Comparison of ENCODE assay signal across 19 cellular contexts in genomic region chr11:8036002-8036802, GRCh38. TPM values are rescaled to one million over a fixed set of nuclear protein-coding genes. Genes with fewer than 3 reads are reported as not detected.
"Had no signal": no experiment of that assay in that cellular context is flagged by ENCODE, and none has a peak within 500 bp of the region (broad histone marks: within the 10 kb centered on the region; RNA-seq: fewer than 3 reads in every experiment).

No MANE protein-coding gene starts in this region.

- H3K27me3 ChIP-seq: breast epithelium, SJSA1 had no signal

- H3K27ac Mint-ChIP-seq: activated B cell treated with CpG ODN at 0.5 μM for 24 hours; activated naive CD8-positive, alpha-beta T cell treated with anti-CD3 and anti-CD28 coated beads, Interleukin-2, amount 10 ng/mL, durations not matched to agents 7 days and 5 days; natural killer cell treated with Interleukin-12 subunit alpha and Interleukin-12 subunit beta and Interleukin-15 and Interleukin-18, amount 100 ng/mL, for 72 hours; stimulated activated naive CD8-positive, alpha-beta T cell treated with anti-CD3 and anti-CD28 coated beads, Interleukin-15, amount 100 ng/mL, for 72 hours; T-cell had no signal

- DNase-seq: activated B cell treated with CpG ODN at 0.5 μM for 24 hours; activated CD4-positive, alpha-beta T cell treated with anti-CD3 and anti-CD28 coated beads, Interleukin-2, amount 50 U/mL, for 1 hour; activated gamma-delta T cell; activated naive CD8-positive, alpha-beta T cell treated with anti-CD3 and anti-CD28 coated beads, Interleukin-2, amount 10 ng/mL, durations not matched to agents 7 days and 5 days; activated T-cell treated with anti-CD3 and anti-CD28 coated beads, Interleukin-2, amount 50 U/mL, for 4 hours; anterior cingulate cortex; mesenchymal stem cell; occipital lobe; stimulated activated CD4-positive, alpha-beta T cell treated with anti-CD3 and anti-CD28 coated beads, Interleukin-15, amount 100 ng/mL, for 24 hours; stimulated activated CD4-positive, alpha-beta T cell treated with anti-CD3 and anti-CD28 coated beads, Interleukin-4, amount 100 ng/mL, for 4 hours; stimulated activated naive CD8-positive, alpha-beta T cell treated with anti-CD3 and anti-CD28 coated beads, Interleukin-15, amount 100 ng/mL, for 72 hours; T1000 had no signal

- H3K9me3 Mint-ChIP-seq: activated B cell treated with CpG ODN at 0.5 μM for 24 hours; activated naive CD8-positive, alpha-beta T cell treated with anti-CD3 and anti-CD28 coated beads, Interleukin-2, amount 10 ng/mL, durations not matched to agents 7 days and 5 days; activated T-cell treated with anti-CD3 and anti-CD28 coated beads, Interleukin-2, amount 50 U/mL, for 4 hours; natural killer cell treated with Interleukin-12 subunit alpha and Interleukin-12 subunit beta and Interleukin-15 and Interleukin-18, amount 100 ng/mL, for 72 hours; stimulated activated naive CD8-positive, alpha-beta T cell treated with anti-CD3 and anti-CD28 coated beads, Interleukin-15, amount 100 ng/mL, for 72 hours; T-cell had no signal

- ATAC-seq: activated T-cell treated with anti-CD3 and anti-CD28 coated beads, Interleukin-2, amount 50 U/mL, for 4 hours; left lobe of liver; natural killer cell treated with Interleukin-12 subunit alpha and Interleukin-12 subunit beta and Interleukin-15 and Interleukin-18, amount 100 ng/mL, for 72 hours; stimulated activated naive CD8-positive, alpha-beta T cell treated with anti-CD3 and anti-CD28 coated beads, Interleukin-15, amount 100 ng/mL, for 72 hours; T-cell had no signal

- H3K4me3 ChIP-seq: breast epithelium, esophagus muscularis mucosa, SJSA1, tibial artery had no signal

- H3K36me3 Mint-ChIP-seq: activated naive CD8-positive, alpha-beta T cell treated with anti-CD3 and anti-CD28 coated beads, Interleukin-2, amount 10 ng/mL, durations not matched to agents 7 days and 5 days; natural killer cell treated with Interleukin-12 subunit alpha and Interleukin-12 subunit beta and Interleukin-15 and Interleukin-18, amount 100 ng/mL, for 72 hours; T-cell had no signal

- H3K4me1 ChIP-seq: breast epithelium, SJSA1, tibial artery had no signal

- H3K9me3 ChIP-seq: breast epithelium, esophagus muscularis mucosa, SJSA1, tibial artery had no signal

- H3K4me1 Mint-ChIP-seq: activated naive CD8-positive, alpha-beta T cell treated with anti-CD3 and anti-CD28 coated beads, Interleukin-2, amount 10 ng/mL, durations not matched to agents 7 days and 5 days had no signal

- H3K27ac ChIP-seq: esophagus muscularis mucosa, SJSA1, tibial artery had no signal

- H3K36me3 ChIP-seq: breast epithelium, esophagus muscularis mucosa, SJSA1, tibial artery had no signal

- H3K4me3 Mint-ChIP-seq: activated B cell treated with CpG ODN at 0.5 μM for 24 hours; activated naive CD8-positive, alpha-beta T cell treated with anti-CD3 and anti-CD28 coated beads, Interleukin-2, amount 10 ng/mL, durations not matched to agents 7 days and 5 days; activated T-cell treated with anti-CD3 and anti-CD28 coated beads, Interleukin-2, amount 50 U/mL, for 4 hours; natural killer cell treated with Interleukin-12 subunit alpha and Interleukin-12 subunit beta and Interleukin-15 and Interleukin-18, amount 100 ng/mL, for 72 hours; stimulated activated naive CD8-positive, alpha-beta T cell treated with anti-CD3 and anti-CD28 coated beads, Interleukin-15, amount 100 ng/mL, for 72 hours; T-cell had no signal

RNA-seq across cellular contexts. Expression of gene TUB, which starts 44.8 kb away (rescaled TPM):
- total RNA-seq: activated B cell treated with CpG ODN at 0.5 μM for 24 hours; natural killer cell treated with Interleukin-12 subunit alpha and Interleukin-12 subunit beta and Interleukin-15 and Interleukin-18, amount 100 ng/mL, for 72 hours had no signal
